ENCODE assay signal across 8 cellular contexts in genomic region chr17:42018339-42018738, GRCh38. TPM values are rescaled to one million over a fixed set of nuclear protein-coding genes. Genes with fewer than 3 reads are reported as not detected.
DNase-seq lines count a peak whose midpoint lies in the region; ATAC-seq and TF ChIP-seq lines count a peak whose summit lies in the region.

No MANE protein-coding gene starts in this region.

- CTCF ChIA-PET in BJ (lab: Yijun Ruan, JAX) = interaction anchor here (0.6 to 9.3 kb wide), 12 partner anchors 8 to 509 kb away, joined by 3 to 61 read pairs (median 5); partner anchors contain the start of genes CNP and KAT2A

- H3K9me3 ChIP-seq in muscle layer of duodenum (ENCODE audit: control insufficient read depth in 1 of 2, low read length in 2 of 2) = no peaks in the 10 kb centered on the region

- no peak overlapping the region; the same call in 1 of the 2 replicates for H3K9ac ChIP-seq in KMS-11

- H3K4me1 ChIP-seq in KMS-11 (ENCODE audit: low read depth, poor library complexity, severe bottlenecking) = peaks cover 48% of the 10 kb centered on the region
- H3K4me1 ChIP-seq in muscle layer of duodenum (ENCODE audit: control insufficient read depth in 1 of 2, insufficient read depth in 2 of 2, low read length in 2 of 2) = peaks cover 14 to 40% of the 10 kb centered on the region in 2 donors

- DNase-seq in BJ (ENCODE audit: low read depth) = no peak
- DNase-seq in stimulated activated CD4-positive, alpha-beta T cell treated with anti-CD3 and anti-CD28 coated beads, Interleukin-15, amount 100 ng/mL, for 24 hours = no peak
- DNase-seq in SK-N-DZ (ENCODE audit: low spot score) = no peak

- peaks cover 69% of the 10 kb centered on the region for H3K4me1 Mint-ChIP-seq in brain

- H3K4me3 ChIP-seq in BJ (ENCODE audit: low read depth, low read length) (peak overlapping the region; percentile 89; the same call in 1 of the 2 replicates), KMS-11 (IDR thresholded peaks at IDR 0.05; ENCODE audit: insufficient read depth, low read depth, low read length) (no peak overlapping the region), muscle layer of duodenum (ENCODE audit: low read depth in 1 of 2, low read length in 2 of 2) (peak overlapping the region; percentile 82 to 99)

- no peak overlapping the region for H3K27ac ChIP-seq in KMS-11
- peak overlapping the region; percentile 97 for H3K27ac ChIP-seq in muscle layer of duodenum (ENCODE audit: low read length)

- ATAC-seq in HG02571 (IDR thresholded peaks at IDR 0.05; ENCODE audit: unreplicated experiment) (no peak), GM21390 (IDR thresholded peaks at IDR 0.05; ENCODE audit: unreplicated experiment) (no peak)

- peak overlapping the region; percentile 75 for H2AFZ ChIP-seq in KMS-11 (ENCODE audit: low read depth)

- peak overlapping the region; percentile 99 to 100 (median 100) for H3K27ac Mint-ChIP-seq in brain

- POLR2A ChIA-PET in BJ (lab: Charles Lee) = interaction anchor here (0.6 kb wide), 1 partner anchor 15 kb away, joined by 4 read pairs; no protein-coding TSS in a partner anchor

- H4K20me1 ChIP-seq in KMS-11 (ENCODE audit: insufficient read depth) = no peaks in the 10 kb centered on the region

- peaks cover 19% of the 10 kb centered on the region for H3K36me3 Mint-ChIP-seq in brain

- TF ChIP-seq CTCF in BJ (IDR thresholded peaks at IDR 0.05; ENCODE audit: insufficient read depth, low read depth, low read length) (no peak), KMS-11 (conservative IDR thresholded peaks at IDR 0.05; ENCODE audit: low read depth, low read length) (no peak), brain (conservative IDR thresholded peaks at IDR 0.05) (no peak)

- H3K9me3 Mint-ChIP-seq in brain = no peaks in the 10 kb centered on the region

- peaks cover 8% of the 10 kb centered on the region for H3K36me3 ChIP-seq in BJ (ENCODE audit: control insufficient read depth, insufficient read depth, low read length)
- H3K36me3 ChIP-seq in KMS-11 (ENCODE audit: insufficient read depth) = no peaks in the 10 kb centered on the region
- H3K36me3 ChIP-seq in muscle layer of duodenum (ENCODE audit: control insufficient read depth in 1 of 2, insufficient read depth in 2 of 2, low read length in 2 of 2) = peaks cover 10 to 12% of the 10 kb centered on the region in 2 donors

- H3K4me3 Mint-ChIP-seq in brain = peak overlapping the region; percentile 94 to 100 (median 99)

- peaks cover 52% of the 10 kb centered on the region for H3K79me2 ChIP-seq in KMS-11 (ENCODE audit: insufficient read depth, low read depth)

- H3K27me3 Mint-ChIP-seq in brain = peaks cover 24% of the 10 kb centered on the region

- H3K4me2 ChIP-seq in KMS-11 = peak overlapping the region; percentile 89

- H3K27me3 ChIP-seq in BJ (ENCODE audit: control insufficient read depth, insufficient read depth, low read length) = no peaks in the 10 kb centered on the region
- H3K27me3 ChIP-seq in KMS-11 (ENCODE audit: insufficient read depth, low read depth) = no peaks in the 10 kb centered on the region
- no peaks in the 10 kb centered on the region for H3K27me3 ChIP-seq in muscle layer of duodenum (ENCODE audit: low read depth, low read length)

RNA-seq across cellular contexts. Expression of gene DNAJC7, which starts 1.1 kb away (rescaled TPM):
- polyA plus RNA-seq in BJ (2011; rRNA removed) (41.1 and 46.9 TPM in 2 replicates), brain (ENCODE audit: insufficient read depth, low read depth, low replicate concordance) (102 TPM)
- polyA minus RNA-seq in BJ (2011; rRNA and poly(A)+ RNA removed) = 33.7 and 36.2 TPM in 2 replicates
- polyA plus RNA-seq in SK-N-DZ (2014; cell fraction: cytosol; rRNA removed) = 159 and 167 TPM in 2 replicates
- 80.4 and 84.3 TPM in 2 replicates for polyA plus RNA-seq in SK-N-DZ (2014; cell fraction: nucleus; rRNA removed)

RNA-seq across cellular contexts. Expression of gene NKIRAS2, which starts 1.6 kb away (rescaled TPM):
- polyA plus RNA-seq in BJ (2011; rRNA removed) (55.9 and 81.4 TPM in 2 replicates), brain (ENCODE audit: insufficient read depth, low read depth, low replicate concordance) (93.9 TPM)
- 25.6 and 38.6 TPM in 2 replicates for polyA minus RNA-seq in BJ (2011; rRNA and poly(A)+ RNA removed)
- polyA plus RNA-seq in SK-N-DZ (2014; cell fraction: cytosol; rRNA removed) = 79.4 and 94.0 TPM in 2 replicates
- 26.2 and 34.8 TPM in 2 replicates for polyA plus RNA-seq in SK-N-DZ (2014; cell fraction: nucleus; rRNA removed)

RNA-seq across cellular contexts. Expression of gene C17orf113, which starts 32.1 kb away (rescaled TPM):
- 0.07 and 0.11 TPM in 2 replicates for polyA plus RNA-seq in BJ (2011; rRNA removed)
- polyA minus RNA-seq in BJ (2011; rRNA and poly(A)+ RNA removed) = 0.14 TPM in 1 of 2 replicates, not detected in the other
- 2.9 TPM for polyA plus RNA-seq in brain (ENCODE audit: insufficient read depth, low read depth, low replicate concordance)
- 2.0 and 2.5 TPM in 2 replicates for polyA plus RNA-seq in SK-N-DZ (2014; cell fraction: cytosol; rRNA removed)
- 1.7 and 2.3 TPM in 2 replicates for polyA plus RNA-seq in SK-N-DZ (2014; cell fraction: nucleus; rRNA removed)

RNA-seq across cellular contexts. Expression of gene CNP, which starts 51.7 kb away (rescaled TPM):
- 53.5 and 66.2 TPM in 2 replicates for polyA plus RNA-seq in BJ (2011; rRNA removed)
- 151 and 180 TPM in 2 replicates for polyA minus RNA-seq in BJ (2011; rRNA and poly(A)+ RNA removed)
- polyA plus RNA-seq in brain (ENCODE audit: insufficient read depth, low read depth, low replicate concordance) = 808 TPM
- 65.2 and 68.4 TPM in 2 replicates for polyA plus RNA-seq in SK-N-DZ (2014; cell fraction: cytosol; rRNA removed)
- 33.2 and 36.3 TPM in 2 replicates for polyA plus RNA-seq in SK-N-DZ (2014; cell fraction: nucleus; rRNA removed)
